1 cellular context compared by ENCODE assay signal in genomic region chr19:17098326-17098725, GRCh38.
TF ChIP-seq lines count a peak whose summit lies in the region.

No MANE protein-coding gene starts in this region.

TF ChIP-seq in liver, 16 proteins besides CTCF, POLR2A, EP300 and RAD21 (continued from another document):
- TF ChIP-seq SP1 (IDR thresholded peaks at IDR 0.05): no peak
